34 cellular contexts compared by ENCODE assay signal in genomic region chr11:15201586-15201985, GRCh38.
"Had no signal": no experiment of that assay in that cellular context is flagged by ENCODE, and none has a peak within 500 bp of the region (broad histone marks: within the 10 kb centered on the region; RNA-seq: fewer than 3 reads in every experiment).

No MANE protein-coding gene starts in this region.

- H3K27ac ChIP-seq: KMS-11 had no signal

- H3K36me3 ChIP-seq: MG63 had no signal

- H3K27me3 ChIP-seq: MG63 had no signal

- H3K9me3 ChIP-seq: MG63 had no signal

- H3K4me3 ChIP-seq: MG63 had no signal

- H3K4me2 ChIP-seq: KMS-11 had no signal

- DNase-seq: Karpas-422, Kasumi-1, KG1, MG63, MM.1S, MV-4-11, NCI-H1048, NCI-H1092, NCI-H1092 treated with DMSO at 0.1 percent for 48 hours, NCI-H1105, NCI-H1105 treated with DMSO at 0.1 percent for 48 hours, NCI-H1417, NCI-H1417 treated with DMSO at 0.1 percent for 48 hours, NCI-H1436, NCI-H1436 treated with DMSO at 0.1 percent for 48 hours, NCI-H146, NCI-H1694, NCI-H1694 treated with DMSO at 0.1 percent for 48 hours, NCI-H187, NCI-H187 treated with DMSO at 0.1 percent for 48 hours, NCI-H1930, NCI-H2029, NCI-H2029 treated with DMSO at 0.1 percent for 48 hours, NCI-H2081, NCI-H2081 treated with DMSO at 0.1 percent for 48 hours, NCI-H2107, NCI-H2171, NCI-H2171 treated with DMSO at 0.1 percent for 48 hours, NCI-H2227 treated with DMSO at 0.1 percent for 48 hours, NCI-H226, NCI-H345, NCI-H446, NCI-H446 treated with DMSO at 0.1 percent for 48 hours had no signal

- H3K9ac ChIP-seq: KMS-11 had no signal
